8 cellular contexts compared by ENCODE assay signal in genomic region chr2:152176113-152176714, GRCh38. TPM values are rescaled to one million over a fixed set of nuclear protein-coding genes. Genes with fewer than 3 reads are reported as not detected.
DNase-seq lines count a peak whose midpoint lies in the region; ATAC-seq and TF ChIP-seq lines count a peak whose summit lies in the region.

No MANE protein-coding gene starts in this region.

- CTCF ChIA-PET in mammary epithelial cell (lab: Charles Lee; ENCODE audit: low non-redundant PET) = interaction anchor here (0.6 to 0.7 kb wide), 2 partner anchors 354 to 471 kb away, joined by 3 read pairs; no protein-coding TSS in a partner anchor

- in situ Hi-C loops in mammary epithelial cell (cut with MboI; ENCODE audit: low sequenced_read_pairs in 2 of 2) = loop anchor here in 1 of 2 donors (25.0 kb wide), 1 partner anchor 236 kb away; no protein-coding TSS in a partner anchor

- H3K4me2 ChIP-seq in Karpas-422 (ENCODE audit: low read depth, low read length, poor library complexity, severe bottlenecking) = peak overlapping the region; percentile 87
- H3K4me2 ChIP-seq in mammary epithelial cell (ENCODE audit: insufficient read depth, low read depth, low read length) = peak overlapping the region; percentile 81

- dilution Hi-C loops in mammary epithelial cell (cut with HindIII; ENCODE audit: low sequenced_read_pairs) = loop anchor here (25.0 kb wide), 1 partner anchor 436 kb away; no protein-coding TSS in a partner anchor

- H3K4me1 ChIP-seq in Karpas-422 (ENCODE audit: low read length) (peaks cover 29% of the 10 kb centered on the region), mammary epithelial cell (ENCODE audit: insufficient read depth, low read length) (peaks cover 26% of the 10 kb centered on the region), upper lobe of left lung (peaks cover 24 to 33% (median 29%) of the 10 kb centered on the region in 4 donors)

- H3K27me3 ChIP-seq in Karpas-422 (ENCODE audit: low read length) (no peaks in the 10 kb centered on the region), mammary epithelial cell (ENCODE audit: insufficient read depth, low read length) (no peaks in the 10 kb centered on the region), upper lobe of left lung (no peaks in the 10 kb centered on the region)

- 5% methylated on average over 23 of the region's 29 CpGs for WGBS in mammary epithelial cell (ENCODE audit: low coverage, missing lambda C conversion rate)
- 4 to 7% methylated on average over 20 to 29 of the region's 29 CpGs for WGBS in lower leg skin, 2 donors
- WGBS in upper lobe of left lung, 2 donors = 7 to 17% methylated on average over 16 to 23 of the region's 29 CpGs

- H3K79me2 ChIP-seq in Karpas-422 (ENCODE audit: low read length) (peaks cover 42% of the 10 kb centered on the region), mammary epithelial cell (ENCODE audit: insufficient read depth, low read length) (peaks cover 34% of the 10 kb centered on the region)

- H4K20me1 ChIP-seq in Karpas-422 (ENCODE audit: insufficient read depth, low read depth, low read length) = no peaks in the 10 kb centered on the region
- no peaks in the 10 kb centered on the region for H4K20me1 ChIP-seq in mammary epithelial cell (ENCODE audit: insufficient read depth, low read length)

- H3K27ac ChIP-seq in Karpas-422 (ENCODE audit: low read length) (peak overlapping the region; percentile 78), mammary epithelial cell (ENCODE audit: insufficient read depth, low read depth, low read length) (peak overlapping the region; percentile 83), upper lobe of left lung (peak overlapping the region; percentile 96 to 98 (median 96))

- no peaks in the 10 kb centered on the region for H3K9me2 ChIP-seq in Karpas-422 (replicated peaks; ENCODE audit: insufficient read depth, low read length)

- no peak for TF ChIP-seq POLR2A in lower leg skin (IDR thresholded peaks at IDR 0.05)
- TF ChIP-seq POLR2A in upper lobe of left lung (IDR thresholded peaks at IDR 0.05) = no peak

- H3K4me3 ChIP-seq in GM12864 (ENCODE audit: low read depth, low read length) = peak overlapping the region; percentile 66
- H3K4me3 ChIP-seq in Karpas-422 (ENCODE audit: low read length) = peak overlapping the region; percentile 81
- peak overlapping the region; percentile 75 to 81 (median 80) for H3K4me3 ChIP-seq in mammary epithelial cell (replicated peaks in 1 of 3; ENCODE audit: insufficient read depth in 1 of 3, low read depth in 2 of 3, low read length in 3 of 3)
- peak overlapping the region; percentile 81 for H3K4me3 ChIP-seq in lower leg skin (ENCODE audit: low read depth, poor library complexity, severe bottlenecking)
- H3K4me3 ChIP-seq in upper lobe of left lung = peak overlapping the region; percentile 17 to 85 (median 70)

- H3K9ac ChIP-seq in Karpas-422 (ENCODE audit: low read length) = peak overlapping the region; percentile 84
- peak overlapping the region; percentile 80 for H3K9ac ChIP-seq in mammary epithelial cell (ENCODE audit: insufficient read depth, low read length)

- BruUV-seq in mammary epithelial cell (replicated peaks; lab: Mats Ljungman, UMichigan) = no TSS peak

- no peaks in the 10 kb centered on the region for H3K9me3 ChIP-seq in Karpas-422 (ENCODE audit: low read length)
- H3K9me3 ChIP-seq in mammary epithelial cell (replicated peaks; ENCODE audit: insufficient read depth, low read length) = no peaks in the 10 kb centered on the region
- H3K9me3 ChIP-seq in upper lobe of left lung = no peaks in the 10 kb centered on the region

- ATAC-seq in GM21717 (IDR thresholded peaks at IDR 0.05; ENCODE audit: unreplicated experiment) = peak; percentile 28
- ATAC-seq in upper lobe of left lung (ENCODE audit: low FRiP score in 2 of 2) = peak; percentile 1 to 5

- intact Hi-C loops in mammary epithelial cell (cut with micrococcal nuclease) = loop anchor here (1.0 to 10.0 kb wide), 4 partner anchors 459 to 749 kb away; partner anchors contain the start of gene PRPF40A
- intact Hi-C loops in lower leg skin (cut with DNase I; ENCODE audit: low total_unique reads) = no loop called here

- H3K36me3 ChIP-seq in Karpas-422 (ENCODE audit: insufficient read depth, low read length) (no peaks in the 10 kb centered on the region), mammary epithelial cell (ENCODE audit: insufficient read depth, low read length) (no peaks in the 10 kb centered on the region), upper lobe of left lung (no peaks in the 10 kb centered on the region)

- no peak for DNase-seq in GM12864 (ENCODE audit: low read depth)
- DNase-seq in Karpas-422 = peak; percentile 62
- DNase-seq in mammary epithelial cell = no peak
- no peak for DNase-seq in lower leg skin (ENCODE audit: low spot score in 2 of 2)
- DNase-seq in upper lobe of left lung = no peak
- DNase-seq in NCI-H524 treated with DMSO at 0.1 percent for 48 hours (lab: John Stamatoyannopoulos, UW) = no peak
- DNase-seq in stimulated activated CD4-positive, alpha-beta T cell treated with anti-CD3 and anti-CD28 coated beads, Interleukin-4, amount 100 ng/mL, for 1 hour = no peak

- no peak for TF ChIP-seq EP300 in upper lobe of left lung (IDR thresholded peaks at IDR 0.05)

- TF ChIP-seq CTCF in GM12864 (IDR thresholded peaks at IDR 0.05; ENCODE audit: low read depth, low read length, missing control alignments) (no peak), mammary epithelial cell (conservative IDR thresholded peaks at IDR 0.05 in 1 of 2, IDR thresholded peaks at IDR 0.05 in 1 of 2; ENCODE audit: extremely low read depth in 1 of 2, insufficient read depth in 1 of 2, low read depth in 1 of 2, low read length in 2 of 2) (no peak), lower leg skin (IDR thresholded peaks at IDR 0.05) (no peak), upper lobe of left lung (IDR thresholded peaks at IDR 0.05) (no peak)

- peak overlapping the region; percentile 98 for H2AFZ ChIP-seq in Karpas-422 (ENCODE audit: low read length)
- peak overlapping the region; percentile 96 for H2AFZ ChIP-seq in mammary epithelial cell (ENCODE audit: low read depth, low read length)

RNA-seq across cellular contexts. Expression of gene STAM2, which starts 0.7 kb away (rescaled TPM):
- total RNA-seq in Karpas-422 (2014; rRNA removed; shearing (Covaris generic); ENCODE audit: low replicate concordance) = 18.8 and 31.0 TPM in 2 replicates
- 10 to 100 TPM; 23.8 to 27.3 TPM for total RNA-seq in mammary epithelial cell
- polyA plus RNA-seq in mammary epithelial cell = 6.8 TPM
- 3.2 TPM for polyA minus RNA-seq in mammary epithelial cell
- 10 to 100 TPM; 13.2 to 29.8 (median 24.4) TPM for total RNA-seq in lower leg skin
- 10 to 100 TPM; 13.5 to 56.0 (median 31.4) TPM for total RNA-seq in upper lobe of left lung
